In the genomic region with DNA sequence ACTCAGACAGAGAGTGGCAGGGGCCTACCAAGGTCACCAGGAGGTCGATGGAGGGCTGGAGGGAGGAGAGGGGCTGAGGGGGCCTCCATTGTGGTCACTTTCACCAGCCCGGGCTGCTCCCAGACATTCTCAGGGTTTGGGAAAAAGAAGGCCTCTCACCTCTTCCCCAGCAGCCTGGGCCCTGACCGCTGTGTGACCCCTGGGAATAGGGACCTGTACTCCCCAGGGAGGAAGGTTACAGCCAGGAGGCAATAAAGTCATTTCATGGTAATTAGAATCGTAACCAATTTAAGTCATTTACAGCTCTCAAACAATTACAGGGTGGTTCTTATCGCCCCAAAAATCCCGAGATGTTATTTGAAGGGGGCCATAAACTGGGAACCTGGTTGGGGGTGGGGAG, we compare ENCODE assay signal across 26 cellular contexts. TPM values are rescaled to one million over a fixed set of nuclear protein-coding genes. Genes with fewer than 3 reads are reported as not detected.
"Had no signal": no experiment of that assay in that cellular context is flagged by ENCODE, and none has a peak within 500 bp of the region (broad histone marks: within the 10 kb centered on the region; RNA-seq: fewer than 3 reads in every experiment).

No MANE protein-coding gene starts in this region.

- H3K4me3 Mint-ChIP-seq: activated CD4-positive, alpha-beta T cell treated with anti-CD3 and anti-CD28 coated beads for 36 hours; activated CD8-positive, alpha-beta T cell treated with anti-CD3 and anti-CD28 coated beads for 36 hours; activated naive CD8-positive, alpha-beta T cell treated with anti-CD3 and anti-CD28 coated beads, Interleukin-2, amount 10 ng/mL, durations not matched to agents 7 days and 5 days; activated T-cell treated with anti-CD3 and anti-CD28 coated beads, Interleukin-2, amount 50 U/mL, for 72 hours had no signal

- H3K27ac ChIP-seq: adrenal gland, KMS-11, WERI-Rb-1 had no signal

- H3K36me3 Mint-ChIP-seq: activated naive CD8-positive, alpha-beta T cell treated with anti-CD3 and anti-CD28 coated beads, Interleukin-2, amount 10 ng/mL, durations not matched to agents 7 days and 5 days had no signal

- ATAC-seq: activated CD4-positive, alpha-beta T cell treated with anti-CD3 and anti-CD28 coated beads for 36 hours; activated CD8-positive, alpha-beta T cell treated with anti-CD3 and anti-CD28 coated beads for 36 hours; activated T-cell treated with anti-CD3 and anti-CD28 coated beads, Interleukin-2, amount 50 U/mL, for 72 hours; Right ventricle myocardium inferior had no signal

- DNase-seq: activated CD4-positive, alpha-beta T cell treated with anti-CD3 and anti-CD28 coated beads for 36 hours; activated CD8-positive, alpha-beta memory T cell treated with anti-CD3 and anti-CD28 coated beads, Interleukin-2, amount 50 U/mL, for 4 hours; activated CD8-positive, alpha-beta T cell treated with anti-CD3 and anti-CD28 coated beads for 36 hours; activated gamma-delta T cell treated with Interleukin-2 at 50 U/mL for 16 hours; activated naive CD4-positive, alpha-beta T cell treated with anti-CD3 and anti-CD28 coated beads, Interleukin-2, amount 50 U/mL, for 16 hours; activated naive CD8-positive, alpha-beta T cell treated with anti-CD3 and anti-CD28 coated beads, Interleukin-2, amount 10 ng/mL, durations not matched to agents 7 days and 5 days; activated T-cell treated with anti-CD3 and anti-CD28 coated beads, Interleukin-2, amount 50 U/mL, for 72 hours; adrenal gland; anterior cingulate cortex; MG63; NCI-H1105; NCI-H1436 treated with DMSO at 0.1 percent for 48 hours; NCI-H187; NCI-H2081 treated with DMSO at 0.1 percent for 48 hours; NCI-H446; NCI-H524; RPMI8226; SK-N-SH; T-helper 1 cell; WERI-Rb-1 had no signal

- H3K4me1 Mint-ChIP-seq: activated CD4-positive, alpha-beta T cell treated with anti-CD3 and anti-CD28 coated beads for 36 hours; activated naive CD8-positive, alpha-beta T cell treated with anti-CD3 and anti-CD28 coated beads, Interleukin-2, amount 10 ng/mL, durations not matched to agents 7 days and 5 days had no signal

- H3K9ac ChIP-seq: KMS-11, SK-N-SH had no signal

- H3K4me3 ChIP-seq: adrenal gland, MG63 had no signal

- H3K9me3 Mint-ChIP-seq: activated naive CD8-positive, alpha-beta T cell treated with anti-CD3 and anti-CD28 coated beads, Interleukin-2, amount 10 ng/mL, durations not matched to agents 7 days and 5 days; activated T-cell treated with anti-CD3 and anti-CD28 coated beads, Interleukin-2, amount 50 U/mL, for 72 hours; activated T-helper 2 cell treated with anti-CD3 and anti-CD28 coated beads, Interferon-gamma antibody, Interleukin-2, Interleukin-4, amounts not matched to agents 10 μg/mL and 5 μg/mL and 100 μg/mL, durations not matched to agents 14 hours and 24 hours and 36 hours had no signal

- H3K36me3 ChIP-seq: adrenal gland, MG63, WERI-Rb-1 had no signal

- H3K4me2 ChIP-seq: KMS-11, SK-N-SH had no signal

- H3K27ac Mint-ChIP-seq: activated CD4-positive, alpha-beta T cell treated with anti-CD3 and anti-CD28 coated beads for 36 hours; activated CD8-positive, alpha-beta T cell treated with anti-CD3 and anti-CD28 coated beads for 36 hours; activated naive CD8-positive, alpha-beta T cell treated with anti-CD3 and anti-CD28 coated beads, Interleukin-2, amount 10 ng/mL, durations not matched to agents 7 days and 5 days; activated T-cell treated with anti-CD3 and anti-CD28 coated beads, Interleukin-2, amount 50 U/mL, for 72 hours; activated T-helper 2 cell treated with anti-CD3 and anti-CD28 coated beads, Interferon-gamma antibody, Interleukin-2, Interleukin-4, amounts not matched to agents 10 μg/mL and 5 μg/mL and 100 μg/mL, durations not matched to agents 14 hours and 24 hours and 36 hours had no signal

- H3K4me1 ChIP-seq: adrenal gland had no signal

- H3K9me3 ChIP-seq: adrenal gland, MG63, SK-N-SH had no signal

RNA-seq across cellular contexts. Expression of gene ISX, which starts 37.8 kb away (rescaled TPM):
- total RNA-seq: activated CD4-positive, alpha-beta T cell treated with anti-CD3 and anti-CD28 coated beads for 36 hours; activated CD8-positive, alpha-beta T cell treated with anti-CD3 and anti-CD28 coated beads for 36 hours; activated naive CD8-positive, alpha-beta T cell treated with anti-CD3 and anti-CD28 coated beads, Interleukin-2, amount 10 ng/mL, durations not matched to agents 7 days and 5 days; activated T-cell treated with anti-CD3 and anti-CD28 coated beads, Interleukin-2, amount 50 U/mL, for 72 hours; activated T-helper 2 cell treated with anti-CD3 and anti-CD28 coated beads, Interferon-gamma antibody, Interleukin-2, Interleukin-4, amounts not matched to agents 10 μg/mL and 5 μg/mL and 100 μg/mL, durations not matched to agents 14 hours and 24 hours and 36 hours; cardiac septum; OCI-LY7; Right ventricle myocardium inferior; T-helper 2 cell treated with Interferon-gamma antibody and Interleukin-4, amounts not matched to agents 100 ng/mL and 5 ng/mL, for 36 hours had no signal
- polyA plus RNA-seq: adrenal gland, SK-N-SH had no signal
